In the genomic region with DNA sequence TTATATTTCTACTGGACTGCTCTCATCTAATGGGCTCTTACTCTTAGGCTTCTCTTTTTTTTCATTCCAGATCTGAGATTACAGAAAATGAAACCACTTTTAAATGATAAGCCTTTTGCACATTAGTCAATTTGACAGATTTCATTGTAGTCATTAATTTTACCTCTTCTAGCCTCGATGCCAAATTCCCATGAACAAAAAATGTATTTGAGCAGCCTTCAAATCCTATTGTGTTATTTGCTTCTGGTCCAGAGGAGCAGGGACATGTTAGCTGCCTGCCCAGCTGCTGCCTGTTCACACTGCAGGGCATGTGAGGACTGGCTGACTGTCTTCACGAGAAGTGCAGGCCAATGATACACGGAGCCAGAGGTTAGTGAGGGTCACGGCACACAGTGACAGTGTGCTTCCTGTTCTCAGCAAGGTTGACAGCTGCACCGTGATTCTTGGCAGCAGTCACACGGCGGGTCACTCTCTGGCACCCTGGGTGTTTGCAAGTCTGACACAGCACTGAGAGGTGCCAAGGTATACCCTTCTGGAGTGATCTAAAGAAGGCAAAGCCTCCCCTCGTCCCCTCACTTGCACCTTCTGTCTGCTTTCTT, we compare ENCODE assay signal across 1 cellular context.
TF ChIP-seq lines count a peak whose summit lies in the region.

No MANE protein-coding gene starts in this region.

TF ChIP-seq in K562, 482 proteins besides CTCF, POLR2A, EP300 and RAD21 (continued from another document and continues in another):
- TF ChIP-seq ZNF511 (CRISPR knock-in tag; IDR thresholded peaks at IDR 0.05) (no peak), ZFP1 (CRISPR knock-in tag; IDR thresholded peaks at IDR 0.05) (no peak), MAFG (tag; conservative IDR thresholded peaks at IDR 0.05) (no peak), SAFB2 (IDR thresholded peaks at IDR 0.05; ENCODE audit: borderline replicate concordance, low read depth, low read length, severe bottlenecking) (no peak), ZNF785 (CRISPR knock-in tag; IDR thresholded peaks at IDR 0.05) (no peak), ADNP (tag; IDR thresholded peaks at IDR 0.05) (no peak), CBFA2T3 (IDR thresholded peaks at IDR 0.05) (peak; percentile 45), RB1 (IDR thresholded peaks at IDR 0.05; ENCODE audit: low read depth) (no peak), SNRNP70 (optimal IDR thresholded peaks at IDR 0.05; ENCODE audit: low read depth, low read length) (no peak), SRSF9 (IDR thresholded peaks at IDR 0.05; ENCODE audit: borderline replicate concordance, low read depth, low read length) (no peak), HINFP (tag; conservative IDR thresholded peaks at IDR 0.05; ENCODE audit: low read depth) (no peak), CEBPG (CRISPR knock-in tag; IDR thresholded peaks at IDR 0.05) (no peak), CEBPG (tag; conservative IDR thresholded peaks at IDR 0.05 in 1 of 2, IDR thresholded peaks at IDR 0.05 in 1 of 2) (no peak), PTTG1 (tag; IDR thresholded peaks at IDR 0.05; ENCODE audit: low read depth) (no peak), SLC30A9 (CRISPR knock-in tag; IDR thresholded peaks at IDR 0.05) (no peak), FIP1L1 (IDR thresholded peaks at IDR 0.05; ENCODE audit: low read depth, low read length, poor library complexity, severe bottlenecking) (no peak), ZNF134 (CRISPR knock-in tag; conservative IDR thresholded peaks at IDR 0.05) (no peak), NCOR1 (IDR thresholded peaks at IDR 0.05) (no peak), PTBP1 (IDR thresholded peaks at IDR 0.05; ENCODE audit: low read depth, low read length) (no peak), TAF15 (IDR thresholded peaks at IDR 0.05; ENCODE audit: low read depth, low read length) (no peak), SRSF3 (IDR thresholded peaks at IDR 0.05; ENCODE audit: insufficient read depth, low read length) (no peak), GATAD2A (IDR thresholded peaks at IDR 0.05) (no peak), SNAPC5 (CRISPR knock-in tag; IDR thresholded peaks at IDR 0.05) (no peak), HSF4 (CRISPR knock-in tag; IDR thresholded peaks at IDR 0.05; ENCODE audit: borderline replicate concordance) (no peak), POLR3G (IDR thresholded peaks at IDR 0.05; ENCODE audit: extremely low read depth, insufficient read length, insufficient replicate concordance) (no peak), TEAD4 (IDR thresholded peaks at IDR 0.05; ENCODE audit: low read length) (no peak), TEAD4 (CRISPR knock-in tag; IDR thresholded peaks at IDR 0.05; ENCODE audit: borderline replicate concordance) (no peak), L3MBTL2 (IDR thresholded peaks at IDR 0.05) (0 out of 2 replicates have a peak, but pooled peaks have one; percentile 36), POLR2G (IDR thresholded peaks at IDR 0.05; ENCODE audit: low read depth, low read length) (no peak), CBFB (CRISPR knock-in tag; IDR thresholded peaks at IDR 0.05) (no peak), ZNF561 (CRISPR knock-in tag; conservative IDR thresholded peaks at IDR 0.05) (no peak), ZFP36 (IDR thresholded peaks at IDR 0.05; ENCODE audit: low read depth, low read length, partially characterized antibody) (no peak), PKNOX1 (IDR thresholded peaks at IDR 0.05) (peak; percentile 34), SMARCE1 (IDR thresholded peaks at IDR 0.05) (no peak), CBX1 (IDR thresholded peaks at IDR 0.05; ENCODE audit: low read depth) (no peak), ZNF3 (CRISPR knock-in tag; IDR thresholded peaks at IDR 0.05) (no peak), E2F6 (IDR thresholded peaks at IDR 0.05; ENCODE audit: borderline replicate concordance in 1 of 2, extremely low read depth in 1 of 2, insufficient read depth in 1 of 2, insufficient read length in 1 of 2, low read depth in 1 of 2, low read length in 1 of 2, poor library complexity in 1 of 2, severe bottlenecking in 1 of 2) (peak in 1 of 2 experiments; percentile 20), GABPB1 (CRISPR knock-in tag; IDR thresholded peaks at IDR 0.05) (no peak), SRF (CRISPR knock-in tag; IDR thresholded peaks at IDR 0.05) (no peak), KHSRP (IDR thresholded peaks at IDR 0.05) (no peak), ZNF311 (CRISPR knock-in tag; IDR thresholded peaks at IDR 0.05) (no peak), STAG1 (CRISPR knock-in tag; IDR thresholded peaks at IDR 0.05; ENCODE audit: borderline replicate concordance) (no peak), CTCFL (IDR thresholded peaks at IDR 0.05; ENCODE audit: borderline replicate concordance, insufficient read depth, low read depth, low read length, poor library complexity, severe bottlenecking) (no peak)
- TF ChIP-seq, protein P1, sequence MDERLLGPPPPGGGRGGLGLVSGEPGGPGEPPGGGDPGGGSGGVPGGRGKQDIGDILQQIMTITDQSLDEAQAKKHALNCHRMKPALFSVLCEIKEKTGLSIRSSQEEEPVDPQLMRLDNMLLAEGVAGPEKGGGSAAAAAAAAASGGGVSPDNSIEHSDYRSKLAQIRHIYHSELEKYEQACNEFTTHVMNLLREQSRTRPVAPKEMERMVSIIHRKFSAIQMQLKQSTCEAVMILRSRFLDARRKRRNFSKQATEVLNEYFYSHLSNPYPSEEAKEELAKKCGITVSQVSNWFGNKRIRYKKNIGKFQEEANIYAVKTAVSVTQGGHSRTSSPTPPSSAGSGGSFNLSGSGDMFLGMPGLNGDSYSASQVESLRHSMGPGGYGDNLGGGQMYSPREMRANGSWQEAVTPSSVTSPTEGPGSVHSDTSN (CRISPR knock-in tag; IDR thresholded peaks at IDR 0.05; ENCODE audit: low read depth), result no peak
- TF ChIP-seq, protein P1 (tag; conservative IDR thresholded peaks at IDR 0.05; ENCODE audit: low read depth), result peak; percentile 96
- TF ChIP-seq, protein P2, sequence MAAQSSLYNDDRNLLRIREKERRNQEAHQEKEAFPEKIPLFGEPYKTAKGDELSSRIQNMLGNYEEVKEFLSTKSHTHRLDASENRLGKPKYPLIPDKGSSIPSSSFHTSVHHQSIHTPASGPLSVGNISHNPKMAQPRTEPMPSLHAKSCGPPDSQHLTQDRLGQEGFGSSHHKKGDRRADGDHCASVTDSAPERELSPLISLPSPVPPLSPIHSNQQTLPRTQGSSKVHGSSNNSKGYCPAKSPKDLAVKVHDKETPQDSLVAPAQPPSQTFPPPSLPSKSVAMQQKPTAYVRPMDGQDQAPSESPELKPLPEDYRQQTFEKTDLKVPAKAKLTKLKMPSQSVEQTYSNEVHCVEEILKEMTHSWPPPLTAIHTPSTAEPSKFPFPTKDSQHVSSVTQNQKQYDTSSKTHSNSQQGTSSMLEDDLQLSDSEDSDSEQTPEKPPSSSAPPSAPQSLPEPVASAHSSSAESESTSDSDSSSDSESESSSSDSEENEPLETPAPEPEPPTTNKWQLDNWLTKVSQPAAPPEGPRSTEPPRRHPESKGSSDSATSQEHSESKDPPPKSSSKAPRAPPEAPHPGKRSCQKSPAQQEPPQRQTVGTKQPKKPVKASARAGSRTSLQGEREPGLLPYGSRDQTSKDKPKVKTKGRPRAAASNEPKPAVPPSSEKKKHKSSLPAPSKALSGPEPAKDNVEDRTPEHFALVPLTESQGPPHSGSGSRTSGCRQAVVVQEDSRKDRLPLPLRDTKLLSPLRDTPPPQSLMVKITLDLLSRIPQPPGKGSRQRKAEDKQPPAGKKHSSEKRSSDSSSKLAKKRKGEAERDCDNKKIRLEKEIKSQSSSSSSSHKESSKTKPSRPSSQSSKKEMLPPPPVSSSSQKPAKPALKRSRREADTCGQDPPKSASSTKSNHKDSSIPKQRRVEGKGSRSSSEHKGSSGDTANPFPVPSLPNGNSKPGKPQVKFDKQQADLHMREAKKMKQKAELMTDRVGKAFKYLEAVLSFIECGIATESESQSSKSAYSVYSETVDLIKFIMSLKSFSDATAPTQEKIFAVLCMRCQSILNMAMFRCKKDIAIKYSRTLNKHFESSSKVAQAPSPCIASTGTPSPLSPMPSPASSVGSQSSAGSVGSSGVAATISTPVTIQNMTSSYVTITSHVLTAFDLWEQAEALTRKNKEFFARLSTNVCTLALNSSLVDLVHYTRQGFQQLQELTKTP (IDR thresholded peaks at IDR 0.05; ENCODE audit: low read depth in 1 of 2, partially characterized antibody in 2 of 2), result no peak
- TF ChIP-seq, protein P3, sequence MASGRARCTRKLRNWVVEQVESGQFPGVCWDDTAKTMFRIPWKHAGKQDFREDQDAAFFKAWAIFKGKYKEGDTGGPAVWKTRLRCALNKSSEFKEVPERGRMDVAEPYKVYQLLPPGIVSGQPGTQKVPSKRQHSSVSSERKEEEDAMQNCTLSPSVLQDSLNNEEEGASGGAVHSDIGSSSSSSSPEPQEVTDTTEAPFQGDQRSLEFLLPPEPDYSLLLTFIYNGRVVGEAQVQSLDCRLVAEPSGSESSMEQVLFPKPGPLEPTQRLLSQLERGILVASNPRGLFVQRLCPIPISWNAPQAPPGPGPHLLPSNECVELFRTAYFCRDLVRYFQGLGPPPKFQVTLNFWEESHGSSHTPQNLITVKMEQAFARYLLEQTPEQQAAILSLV (tag; IDR thresholded peaks at IDR 0.05), result no peak
- TF ChIP-seq, protein P4, sequence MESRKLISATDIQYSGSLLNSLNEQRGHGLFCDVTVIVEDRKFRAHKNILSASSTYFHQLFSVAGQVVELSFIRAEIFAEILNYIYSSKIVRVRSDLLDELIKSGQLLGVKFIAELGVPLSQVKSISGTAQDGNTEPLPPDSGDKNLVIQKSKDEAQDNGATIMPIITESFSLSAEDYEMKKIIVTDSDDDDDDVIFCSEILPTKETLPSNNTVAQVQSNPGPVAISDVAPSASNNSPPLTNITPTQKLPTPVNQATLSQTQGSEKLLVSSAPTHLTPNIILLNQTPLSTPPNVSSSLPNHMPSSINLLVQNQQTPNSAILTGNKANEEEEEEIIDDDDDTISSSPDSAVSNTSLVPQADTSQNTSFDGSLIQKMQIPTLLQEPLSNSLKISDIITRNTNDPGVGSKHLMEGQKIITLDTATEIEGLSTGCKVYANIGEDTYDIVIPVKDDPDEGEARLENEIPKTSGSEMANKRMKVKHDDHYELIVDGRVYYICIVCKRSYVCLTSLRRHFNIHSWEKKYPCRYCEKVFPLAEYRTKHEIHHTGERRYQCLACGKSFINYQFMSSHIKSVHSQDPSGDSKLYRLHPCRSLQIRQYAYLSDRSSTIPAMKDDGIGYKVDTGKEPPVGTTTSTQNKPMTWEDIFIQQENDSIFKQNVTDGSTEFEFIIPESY (CRISPR knock-in tag; IDR thresholded peaks at IDR 0.05), result no peak
